30 cellular contexts compared by ENCODE assay signal in genomic region chr15:87728998-87729397, GRCh38.
"Had no signal": no experiment of that assay in that cellular context is flagged by ENCODE, and none has a peak within 500 bp of the region (broad histone marks: within the 10 kb centered on the region; RNA-seq: fewer than 3 reads in every experiment).

No MANE protein-coding gene starts in this region.

- ATAC-seq: activated naive CD4-positive, alpha-beta T cell treated with anti-CD3 and anti-CD28 coated beads, Interleukin-2, amount 50 U/mL, for 72 hours; activated naive CD8-positive, alpha-beta T cell treated with anti-CD3 and anti-CD28 coated beads, Interleukin-2, amount 50 U/mL, for 24 hours; activated T-cell treated with anti-CD3 and anti-CD28 coated beads, Interleukin-2, amount 50 U/mL, for 4 hours; activated T-cell treated with anti-CD3 and anti-CD28 coated beads, Interleukin-2, amount 50 U/mL, for 72 hours; activated T-helper 17 cell treated with anti-CD3 and anti-CD28 coated beads, Interleukin-2, amount 50 U/mL, for 72 hours; body of pancreas had no signal

- DNase-seq: activated effector memory CD4-positive, alpha-beta T cell treated with anti-CD3 and anti-CD28 coated beads, Interleukin-2, amount 50 U/mL, for 16 hours; activated effector memory CD4-positive, alpha-beta T cell treated with Interleukin-2 at 50 U/mL for 16 hours; activated gamma-delta T cell; activated gamma-delta T cell treated with Interleukin-2 at 50 U/mL for 16 hours; activated naive CD4-positive, alpha-beta T cell; activated naive CD4-positive, alpha-beta T cell treated with anti-CD3 and anti-CD28 coated beads for 36 hours; activated naive CD4-positive, alpha-beta T cell treated with anti-CD3 and anti-CD28 coated beads, Interleukin-2, amount 10 ng/mL, durations not matched to agents 7 days and 5 days; activated naive CD4-positive, alpha-beta T cell treated with anti-CD3 and anti-CD28 coated beads, Interleukin-2, amount 50 U/mL, for 16 hours; activated naive CD4-positive, alpha-beta T cell treated with Interleukin-2 at 50 U/mL for 16 hours; activated naive CD8-positive, alpha-beta T cell treated with anti-CD3 and anti-CD28 coated beads for 36 hours; activated naive CD8-positive, alpha-beta T cell treated with anti-CD3 and anti-CD28 coated beads, Interleukin-2, amount 10 ng/mL, durations not matched to agents 7 days and 5 days; activated naive CD8-positive, alpha-beta T cell treated with anti-CD3 and anti-CD28 coated beads, Interleukin-2, amount 50 U/mL, for 24 hours; activated T-cell treated with anti-CD3 and anti-CD28 coated beads, Interleukin-2, amount 50 U/mL, for 4 hours; activated T-cell treated with anti-CD3 and anti-CD28 coated beads, Interleukin-2, amount 50 U/mL, for 48 hours; activated T-cell treated with anti-CD3 and anti-CD28 coated beads, Interleukin-2, amount 50 U/mL, for 72 hours; adrenal gland; amniotic stem cell; amygdala; anterior cingulate cortex; aorta; body of pancreas; brain microvascular endothelial cell; caudate nucleus; central memory CD4-positive, alpha-beta T cell; cerebellar nuclear complex had no signal

- H3K4me3 ChIP-seq: adrenal gland, ascending aorta, body of pancreas, breast epithelium, cardiac muscle cell had no signal

- H3K27me3 ChIP-seq: adrenal gland, ascending aorta, body of pancreas, brain microvascular endothelial cell, breast epithelium, cardiac muscle cell had no signal

- H3K9me3 ChIP-seq: adrenal gland, ascending aorta, body of pancreas, breast epithelium had no signal

- H3K4me1 ChIP-seq: adrenal gland, ascending aorta, body of pancreas, breast epithelium had no signal

- H3K36me3 ChIP-seq: adrenal gland, ascending aorta, brain microvascular endothelial cell, breast epithelium, cardiac muscle cell had no signal

- H3K27ac ChIP-seq: adrenal gland, ascending aorta, body of pancreas, brain microvascular endothelial cell, breast epithelium, cardiac muscle cell had no signal
